ENCODE assay signal across 19 cellular contexts in genomic region chr21:38741092-38741975, GRCh38.
DNase-seq lines count a peak whose midpoint lies in the region; ATAC-seq and TF ChIP-seq lines count a peak whose summit lies in the region.
"Had no signal": no experiment of that assay in that cellular context is flagged by ENCODE, and none has a peak within 500 bp of the region (broad histone marks: within the 10 kb centered on the region; RNA-seq: fewer than 3 reads in every experiment).

No MANE protein-coding gene starts in this region.

- no peak overlapping the region for H3K4ac ChIP-seq in neuronal stem cell (ENCODE audit: low read length)

- no peak overlapping the region for H2AK5ac ChIP-seq in neuronal stem cell (ENCODE audit: low read depth, low read length)

- no peak overlapping the region for H2BK15ac ChIP-seq in neuronal stem cell (ENCODE audit: low read length)

- H3K23ac ChIP-seq in neuronal stem cell (ENCODE audit: low read depth, low read length, poor library complexity), result no peak overlapping the region

- no peak overlapping the region for H4K8ac ChIP-seq in neuronal stem cell (ENCODE audit: low read depth, low read length)

- no peak overlapping the region for H3K4me2 ChIP-seq in neuronal stem cell (ENCODE audit: insufficient read depth, low read length, poor library complexity, severe bottlenecking)

- no peak for ATAC-seq in activated CD8-positive, alpha-beta T cell treated with anti-CD3 and anti-CD28 coated beads for 36 hours
- no peak for ATAC-seq in HG03280 (IDR thresholded peaks at IDR 0.05; ENCODE audit: unreplicated experiment)
- ATAC-seq: naive thymus-derived CD8-positive, alpha-beta T cell; Right ventricle myocardium inferior had no signal

- no peak overlapping the region for H4K91ac ChIP-seq in neuronal stem cell (ENCODE audit: low read depth, low read length, poor library complexity)

- no peak overlapping the region for H2BK12ac ChIP-seq in neuronal stem cell (ENCODE audit: low read length)

- TF ChIP-seq CTCF in activated CD8-positive, alpha-beta T cell treated with anti-CD3 and anti-CD28 coated beads for 36 hours (IDR thresholded peaks at IDR 0.05), result no peak

- no peaks in the 10 kb centered on the region for H3K36me3 Mint-ChIP-seq in activated CD4-positive, alpha-beta T cell treated with anti-CD3 and anti-CD28 coated beads, Interleukin-2, amount 10 ng/mL, durations not matched to agents 7 days and 5 days (ENCODE audit: low read depth)
- H3K36me3 Mint-ChIP-seq in activated CD8-positive, alpha-beta T cell treated with anti-CD3 and anti-CD28 coated beads for 36 hours (ENCODE audit: low read depth), result no peaks in the 10 kb centered on the region
- H3K36me3 Mint-ChIP-seq: naive thymus-derived CD8-positive, alpha-beta T cell had no signal

- no peak overlapping the region for H3K9ac ChIP-seq in mucosa of rectum (ENCODE audit: low read depth in 1 of 2, low read length in 2 of 2)
- no peak overlapping the region for H3K9ac ChIP-seq in neuronal stem cell (ENCODE audit: low read depth, low read length, poor library complexity)

- no peaks in the 10 kb centered on the region for H3K9me3 Mint-ChIP-seq in activated CD4-positive, alpha-beta T cell treated with anti-CD3 and anti-CD28 coated beads, Interleukin-2, amount 10 ng/mL, durations not matched to agents 7 days and 5 days
- no peaks in the 10 kb centered on the region for H3K9me3 Mint-ChIP-seq in activated CD8-positive, alpha-beta T cell treated with anti-CD3 and anti-CD28 coated beads for 36 hours
- H3K9me3 Mint-ChIP-seq: activated CD4-positive, alpha-beta T cell treated with anti-CD3 and anti-CD28 coated beads, Interleukin-2, amount 10 ng/mL, durations not matched to agents 24 days and 14 days; naive thymus-derived CD8-positive, alpha-beta T cell had no signal

- H3K27ac ChIP-seq in mucosa of rectum (ENCODE audit: low read depth in 2 of 2, low read length in 2 of 2) (peak overlapping the region; percentile 67 to 74), neuronal stem cell (replicated peaks; ENCODE audit: low read length) (no peak overlapping the region)
- H3K27ac ChIP-seq: uterus had no signal

- no peak overlapping the region for H3K4me3 Mint-ChIP-seq in activated CD4-positive, alpha-beta T cell treated with anti-CD3 and anti-CD28 coated beads, Interleukin-2, amount 10 ng/mL, durations not matched to agents 7 days and 5 days
- no peak overlapping the region for H3K4me3 Mint-ChIP-seq in activated CD8-positive, alpha-beta T cell treated with anti-CD3 and anti-CD28 coated beads for 36 hours
- H3K4me3 Mint-ChIP-seq: activated CD4-positive, alpha-beta T cell treated with anti-CD3 and anti-CD28 coated beads, Interleukin-2, amount 10 ng/mL, durations not matched to agents 24 days and 14 days; B cell; naive thymus-derived CD8-positive, alpha-beta T cell had no signal

- peaks cover 12 to 20% of the 10 kb centered on the region in 2 donors for H3K4me1 ChIP-seq in mucosa of rectum (ENCODE audit: control insufficient read depth in 2 of 2, insufficient read depth in 2 of 2, low read length in 2 of 2)
- H3K4me1 ChIP-seq in neuronal stem cell (ENCODE audit: control insufficient read depth in 2 of 2, insufficient read depth in 1 of 2, low read depth in 1 of 2, low read length in 2 of 2), result no peaks in the 10 kb centered on the region
- H3K4me1 ChIP-seq: uterus had no signal

- H3K36me3 ChIP-seq in mucosa of rectum (ENCODE audit: control insufficient read depth in 2 of 2, insufficient read depth in 2 of 2, low read length in 2 of 2) (no peaks in the 10 kb centered on the region), neuronal stem cell (replicated peaks in 1 of 2; ENCODE audit: control insufficient read depth in 2 of 2, insufficient read depth in 2 of 2, low read length in 2 of 2) (no peaks in the 10 kb centered on the region)
- H3K36me3 ChIP-seq: uterus had no signal

- H3K27me3 Mint-ChIP-seq in activated CD4-positive, alpha-beta T cell treated with anti-CD3 and anti-CD28 coated beads, Interleukin-2, amount 10 ng/mL, durations not matched to agents 7 days and 5 days, result peaks cover 5% of the 10 kb centered on the region
- H3K27me3 Mint-ChIP-seq in activated CD8-positive, alpha-beta T cell treated with anti-CD3 and anti-CD28 coated beads for 36 hours, result no peaks in the 10 kb centered on the region

- intact Hi-C loops in activated CD8-positive, alpha-beta T cell treated with anti-CD3 and anti-CD28 coated beads for 36 hours (cut with micrococcal nuclease), result no loop called here

- H3K79me1 ChIP-seq in neuronal stem cell (ENCODE audit: low read depth, low read length), result no peaks in the 10 kb centered on the region

- no peak overlapping the region for H3K18ac ChIP-seq in neuronal stem cell (ENCODE audit: low read length)

- POLR2A ChIA-PET in activated CD4-positive, alpha-beta T cell treated with anti-CD3 and anti-CD28 coated beads, Interleukin-2, amount 10 ng/mL, durations not matched to agents 7 days and 5 days (lab: Charles Lee), result interaction anchor here (0.6 kb wide), 2 partner anchors 67 to 596 kb away, joined by 3 to 4 read pairs; no protein-coding TSS in a partner anchor
- POLR2A ChIA-PET in activated CD8-positive, alpha-beta T cell treated with anti-CD3 and anti-CD28 coated beads for 36 hours (lab: Charles Lee), result interaction anchor here (0.7 kb wide), 1 partner anchor 79 kb away, joined by 3 read pairs; no protein-coding TSS in a partner anchor

- CTCF ChIA-PET in activated CD4-positive, alpha-beta T cell treated with anti-CD3 and anti-CD28 coated beads, Interleukin-2, amount 10 ng/mL, durations not matched to agents 7 days and 5 days (lab: Charles Lee), result interaction anchor here (0.5 kb wide), 1 partner anchor 877 kb away, joined by 4 read pairs; no protein-coding TSS in a partner anchor
- CTCF ChIA-PET in activated CD8-positive, alpha-beta T cell treated with anti-CD3 and anti-CD28 coated beads for 36 hours (lab: Charles Lee), result interaction anchor here (0.9 to 1.8 kb wide), 3 partner anchors 14 to 435 kb away, joined by 3 to 5 read pairs (median 3); no protein-coding TSS in a partner anchor

- H3K27me3 ChIP-seq in mucosa of rectum (ENCODE audit: control insufficient read depth in 2 of 2, insufficient read depth in 2 of 2, low read length in 2 of 2), result no peaks in the 10 kb centered on the region
- no peaks in the 10 kb centered on the region for H3K27me3 ChIP-seq in neuronal stem cell (ENCODE audit: control insufficient read depth in 3 of 3, insufficient read depth in 3 of 3, low read depth in 1 of 3, low read length in 3 of 3)
- H3K27me3 ChIP-seq: uterus had no signal

- H2BK120ac ChIP-seq in neuronal stem cell (ENCODE audit: low read depth, low read length), result no peak overlapping the region

- no peak for DNase-seq in activated CD4-positive, alpha-beta T cell treated with anti-CD3 and anti-CD28 coated beads, Interleukin-2, amount 10 ng/mL, durations not matched to agents 7 days and 5 days
- DNase-seq in activated CD4-positive, alpha-beta T cell treated with anti-CD3 and anti-CD28 coated beads, Interleukin-2, amount 50 U/mL, for 1 hour, result no peak
- DNase-seq in KG1 (lab: John Stamatoyannopoulos, UW) (peak; percentile 9), neuronal stem cell (ENCODE audit: low spot score) (no peak), NCI-H2227 treated with DMSO at 0.1 percent for 48 hours (lab: John Stamatoyannopoulos, UW) (no peak)
- peak; percentile 7 for DNase-seq in activated CD8-positive, alpha-beta T cell treated with anti-CD3 and anti-CD28 coated beads for 36 hours
- DNase-seq: activated CD4-positive, alpha-beta T cell treated with anti-CD3 and anti-CD28 coated beads, Interleukin-2, amount 10 ng/mL, durations not matched to agents 24 days and 14 days; activated CD8-positive, alpha-beta memory T cell treated with anti-CD3 and anti-CD28 coated beads, Interleukin-2, amount 50 U/mL, for 4 hours; COR-L47; naive thymus-derived CD8-positive, alpha-beta T cell; NCI-H1417 treated with DMSO at 0.1 percent for 48 hours; NCI-H2081 treated with DMSO at 0.1 percent for 48 hours; NCI-H446; NCI-H82; uterus had no signal

- H3K4me1 Mint-ChIP-seq in activated CD4-positive, alpha-beta T cell treated with anti-CD3 and anti-CD28 coated beads, Interleukin-2, amount 10 ng/mL, durations not matched to agents 7 days and 5 days, result peaks cover 23% of the 10 kb centered on the region
- peaks cover 11% of the 10 kb centered on the region for H3K4me1 Mint-ChIP-seq in activated CD8-positive, alpha-beta T cell treated with anti-CD3 and anti-CD28 coated beads for 36 hours (ENCODE audit: low read depth)

- peak overlapping the region; percentile 60 for H3K27ac Mint-ChIP-seq in activated CD4-positive, alpha-beta T cell treated with anti-CD3 and anti-CD28 coated beads, Interleukin-2, amount 10 ng/mL, durations not matched to agents 7 days and 5 days
- H3K27ac Mint-ChIP-seq in activated CD8-positive, alpha-beta T cell treated with anti-CD3 and anti-CD28 coated beads for 36 hours, result no peak overlapping the region
- H3K27ac Mint-ChIP-seq: activated CD4-positive, alpha-beta T cell treated with anti-CD3 and anti-CD28 coated beads, Interleukin-2, amount 10 ng/mL, durations not matched to agents 24 days and 14 days; B cell had no signal

- WGBS in neuronal stem cell (ENCODE audit: extremely low coverage in 2 of 2, insufficient read length in 2 of 2, insufficient replicate concordance in 1 of 2), 2 donors, result no CpG with 5 or more reads among the region's 5 CpGs

- no peak overlapping the region for H2AFZ ChIP-seq in neuronal stem cell (ENCODE audit: low read length)

- no peak overlapping the region for H2BK5ac ChIP-seq in neuronal stem cell (ENCODE audit: low read length)

- H3K14ac ChIP-seq in neuronal stem cell (ENCODE audit: low read length), result no peak overlapping the region

- H3K4me3 ChIP-seq in mucosa of rectum (ENCODE audit: low read length in 2 of 2), result peak overlapping the region in 1 of 2 donors; percentile 15
- no peak overlapping the region for H3K4me3 ChIP-seq in neuronal stem cell (ENCODE audit: low read length in 2 of 2)
- H3K4me3 ChIP-seq: uterus had no signal

- H3K9me3 ChIP-seq in mucosa of rectum (ENCODE audit: control insufficient read depth in 2 of 2, low read length in 2 of 2) (no peaks in the 10 kb centered on the region), neuronal stem cell (replicated peaks in 1 of 2; ENCODE audit: control insufficient read depth in 2 of 2, insufficient read depth in 1 of 2, low read depth in 1 of 2, low read length in 2 of 2) (no peaks in the 10 kb centered on the region)
- H3K9me3 ChIP-seq: uterus had no signal

Comparison
In these comparisons a context has a peak if more than half of its experiments do, and no peak if none do; other contexts are left out.
1. DNase-seq: peak in KG1 (single experiment) and activated CD8-positive, alpha-beta T cell treated with anti-CD3 and anti-CD28 coated beads for 36 hours (single experiment); none in activated CD4-positive, alpha-beta T cell treated with anti-CD3 and anti-CD28 coated beads, Interleukin-2, amount 10 ng/mL, durations not matched to agents 7 days and 5 days (single experiment), activated CD4-positive, alpha-beta T cell treated with anti-CD3 and anti-CD28 coated beads, Interleukin-2, amount 50 U/mL, for 1 hour (single experiment), neuronal stem cell (single experiment) and NCI-H2227 treated with DMSO at 0.1 percent for 48 hours (single experiment).